ENCODE assay signal across 9 cellular contexts in the genomic region with DNA sequence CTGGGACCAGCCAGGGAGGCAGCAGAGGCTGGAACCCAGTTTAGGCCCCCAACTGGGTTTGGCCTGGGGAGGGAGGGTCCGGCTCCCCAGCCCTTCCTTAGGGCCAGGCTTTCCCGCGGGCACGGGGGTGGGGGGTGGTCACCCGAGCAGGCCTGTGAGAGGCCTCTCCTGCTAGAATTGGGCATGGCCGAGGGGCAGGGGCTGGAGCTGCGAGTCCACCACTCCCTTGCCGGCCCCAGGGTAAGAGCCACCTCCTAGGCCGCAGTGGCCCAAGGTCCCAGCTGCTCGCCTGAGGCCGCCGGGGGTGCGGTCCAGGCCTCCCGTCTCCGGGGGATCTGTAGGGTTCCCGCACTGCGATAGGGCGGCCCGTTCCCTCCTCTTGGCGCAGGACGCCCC. TPM values are rescaled to one million over a fixed set of nuclear protein-coding genes. Genes with fewer than 3 reads are reported as not detected.
A peak's percentile ranks its signal among the peaks of the same experiment; 100 is the strongest.
DNase-seq lines count a peak whose midpoint lies in the region; ATAC-seq and TF ChIP-seq lines count a peak whose summit lies in the region.
"Had no signal": no experiment of that assay in that cellular context is flagged by ENCODE, and none has a peak within 500 bp of the region (broad histone marks: within the 10 kb centered on the region; RNA-seq: fewer than 3 reads in every experiment).

No MANE protein-coding gene starts in this region.

- BruUV-seq in mammary epithelial cell (replicated peaks; lab: Mats Ljungman, UMichigan): no TSS peak

- DNase-seq in Jurkat, Clone E6-1 (ENCODE audit: low read depth, low spot score): no peak
- DNase-seq in mammary epithelial cell (no peak), lower leg skin (ENCODE audit: low spot score in 2 of 2) (no peak), NCI-H82 treated with DMSO at 0.1 percent for 48 hours (lab: John Stamatoyannopoulos, UW; ENCODE audit: unreplicated experiment) (no peak), occipital lobe (lab: John Stamatoyannopoulos, UW) (no peak)
- no peak for DNase-seq in naive thymus-derived CD4-positive, alpha-beta T cell
- DNase-seq: DMS79 had no signal

- CTCF ChIA-PET in mammary epithelial cell (lab: Charles Lee; ENCODE audit: low non-redundant PET): interaction anchor here (0.5 to 0.6 kb wide), 2 partner anchors 143 to 148 kb away, joined by 3 to 6 read pairs; no protein-coding TSS in a partner anchor
- CTCF ChIA-PET in naive thymus-derived CD4-positive, alpha-beta T cell (lab: Charles Lee): interaction anchor here (0.6 to 5.6 kb wide), 8 partner anchors 12 to 196 kb away, joined by 3 to 41 read pairs (median 4); partner anchors contain the start of gene PHRF1

- H3K4me3 ChIP-seq in BLaER1: peak overlapping the region; percentile 41; the same call in 1 of the 2 replicates
- H3K4me3 ChIP-seq in Jurkat, Clone E6-1 (ENCODE audit: low read length): peak overlapping the region; percentile 36
- H3K4me3 ChIP-seq in mammary epithelial cell (replicated peaks in 1 of 3; ENCODE audit: insufficient read depth in 1 of 3, low read depth in 2 of 3, low read length in 3 of 3): peak overlapping the region in 2 of 3 experiments; percentile 8 to 26
- H3K4me3 ChIP-seq in naive thymus-derived CD4-positive, alpha-beta T cell (ENCODE audit: low read length): peak overlapping the region; percentile 46
- H3K4me3 ChIP-seq in lower leg skin (ENCODE audit: low read depth, poor library complexity, severe bottlenecking): no peak overlapping the region

- no peaks in the 10 kb centered on the region for H3K9me3 Mint-ChIP-seq in naive thymus-derived CD4-positive, alpha-beta T cell

- TF ChIP-seq CTCF in mammary epithelial cell (conservative IDR thresholded peaks at IDR 0.05 in 1 of 2, IDR thresholded peaks at IDR 0.05 in 1 of 2; ENCODE audit: extremely low read depth in 1 of 2, insufficient read depth in 1 of 2, low read depth in 1 of 2, low read length in 2 of 2) (no peak), lower leg skin (IDR thresholded peaks at IDR 0.05) (no peak)

- POLR2A ChIA-PET in naive thymus-derived CD4-positive, alpha-beta T cell (lab: Charles Lee): interaction anchor here (1.0 to 9.5 kb wide), 7 partner anchors 15 to 243 kb away, joined by 3 to 68 read pairs (median 5); partner anchors contain the start of genes HRAS, LRRC56 and PHRF1

- peak overlapping the region; percentile 68 for H3K4me2 ChIP-seq in BLaER1
- peak overlapping the region; percentile 78 for H3K4me2 ChIP-seq in mammary epithelial cell (ENCODE audit: insufficient read depth, low read depth, low read length)

- no peak overlapping the region for H3K9ac ChIP-seq in BLaER1
- no peak overlapping the region for H3K9ac ChIP-seq in mammary epithelial cell (ENCODE audit: insufficient read depth, low read length)

- 0% methylated on average over 8 of the region's 21 CpGs for WGBS in mammary epithelial cell (ENCODE audit: low coverage, missing lambda C conversion rate)
- WGBS in lower leg skin, 2 donors: 22 to 36% methylated on average over 6 to 8 of the region's 21 CpGs

- H3K36me3 ChIP-seq in BLaER1 (no peaks in the 10 kb centered on the region; the same call in 1 of the 2 replicates), mammary epithelial cell (ENCODE audit: insufficient read depth, low read length) (no peaks in the 10 kb centered on the region)
- H3K36me3 ChIP-seq in naive thymus-derived CD4-positive, alpha-beta T cell (ENCODE audit: control insufficient read depth in 2 of 3, insufficient read depth in 3 of 3, low read length in 3 of 3): no peaks in the 10 kb centered on the region

- ATAC-seq in naive thymus-derived CD4-positive, alpha-beta T cell: no peak
- no peak for ATAC-seq in GM18868 (IDR thresholded peaks at IDR 0.05; ENCODE audit: unreplicated experiment)

- H3K4me1 ChIP-seq in BLaER1 (peaks cover 45% of the 10 kb centered on the region), mammary epithelial cell (ENCODE audit: insufficient read depth, low read length) (peaks cover 6% of the 10 kb centered on the region)
- peaks cover 7 to 13% of the 10 kb centered on the region in 2 donors for H3K4me1 ChIP-seq in naive thymus-derived CD4-positive, alpha-beta T cell (ENCODE audit: control insufficient read depth in 2 of 2, insufficient read depth in 2 of 2, low read length in 2 of 2)

- no peaks in the 10 kb centered on the region for H3K36me3 Mint-ChIP-seq in naive thymus-derived CD4-positive, alpha-beta T cell

- H3K79me2 ChIP-seq in mammary epithelial cell (ENCODE audit: insufficient read depth, low read length): no peaks in the 10 kb centered on the region

- no peak for TF ChIP-seq POLR2A in lower leg skin (IDR thresholded peaks at IDR 0.05)

- intact Hi-C loops in mammary epithelial cell (cut with micrococcal nuclease): loop anchor here (5.0 to 10.0 kb wide), 2 partner anchors 140 to 168 kb away; partner anchors contain the start of genes DEAF1 and TMEM80
- intact Hi-C loops in naive thymus-derived CD4-positive, alpha-beta T cell (cut with micrococcal nuclease): loop anchor here in 1 of 2 donors (2.0 kb wide), 2 partner anchors 62 to 168 kb away; no protein-coding TSS in a partner anchor
- intact Hi-C loops in lower leg skin (cut with DNase I; ENCODE audit: low total_unique reads): loop anchor here (2.0 kb wide), 1 partner anchor 170 kb away; no protein-coding TSS in a partner anchor

- H3K4me1 Mint-ChIP-seq in naive thymus-derived CD4-positive, alpha-beta T cell: peaks cover 0 to 5% (median 3%) of the 10 kb centered on the region in 7 donors

- H3K27ac ChIP-seq in BLaER1 (peak overlapping the region; percentile 2; the same call in 1 of the 2 replicates), mammary epithelial cell (ENCODE audit: insufficient read depth, low read depth, low read length) (no peak overlapping the region)
- H3K27ac ChIP-seq in naive thymus-derived CD4-positive, alpha-beta T cell (ENCODE audit: low read depth, low read length): peak overlapping the region; percentile 44

- dilution Hi-C loops in mammary epithelial cell (cut with HindIII; ENCODE audit: low sequenced_read_pairs): no loop called here

- peaks cover 19% of the 10 kb centered on the region for H4K20me1 ChIP-seq in BLaER1
- H4K20me1 ChIP-seq in mammary epithelial cell (ENCODE audit: insufficient read depth, low read length): no peaks in the 10 kb centered on the region

- in situ Hi-C loops in mammary epithelial cell (cut with MboI; ENCODE audit: low sequenced_read_pairs in 2 of 2): loop anchor here in 1 of 2 donors (25.0 kb wide), 1 partner anchor 208 kb away; no protein-coding TSS in a partner anchor

- H3K27me3 ChIP-seq in BLaER1 (peaks cover 43% of the 10 kb centered on the region), mammary epithelial cell (ENCODE audit: insufficient read depth, low read length) (peaks cover 8% of the 10 kb centered on the region)
- no peaks in the 10 kb centered on the region for H3K27me3 ChIP-seq in naive thymus-derived CD4-positive, alpha-beta T cell (ENCODE audit: control insufficient read depth in 2 of 2, insufficient read depth in 2 of 2, low read length in 2 of 2)

- H3K27me3 Mint-ChIP-seq in naive thymus-derived CD4-positive, alpha-beta T cell: peaks cover 0 to 18% (median 0%) of the 10 kb centered on the region in 5 donors

- H2AFZ ChIP-seq in mammary epithelial cell (ENCODE audit: low read depth, low read length): peak overlapping the region; percentile 28

- peak overlapping the region in 6 of 10 donors; percentile 36 to 69 (median 61) for H3K4me3 Mint-ChIP-seq in naive thymus-derived CD4-positive, alpha-beta T cell

- no peak overlapping the region for H3K27ac Mint-ChIP-seq in naive thymus-derived CD4-positive, alpha-beta T cell

- H3K9me3 ChIP-seq in BLaER1 (no peaks in the 10 kb centered on the region), mammary epithelial cell (replicated peaks; ENCODE audit: insufficient read depth, low read length) (no peaks in the 10 kb centered on the region)
- no peaks in the 10 kb centered on the region for H3K9me3 ChIP-seq in naive thymus-derived CD4-positive, alpha-beta T cell (ENCODE audit: control insufficient read depth in 2 of 3, low read length in 3 of 3)

RNA-seq across cellular contexts. Expression of gene LMNTD2, which starts 6.1 kb away (rescaled TPM):
- 1.2 TPM for polyA plus RNA-seq in Jurkat, Clone E6-1 (2012; ENCODE audit: insufficient read depth, insufficient read length)
- total RNA-seq in mammary epithelial cell (1 to 10 TPM; 2.3 to 7.6 TPM), lower leg skin (10 to 100 TPM in 2 of 4 donors, 1 to 10 TPM in 2; 7.6 to 20.4 (median 11.2) TPM), occipital lobe (0.16 TPM)
- 1.8 TPM for polyA plus RNA-seq in mammary epithelial cell
- not detected for polyA minus RNA-seq in mammary epithelial cell
- total RNA-seq in naive thymus-derived CD4-positive, alpha-beta T cell: 10 to 100 TPM in 2 of 5 experiments, 1 to 10 TPM in 3; 2.8 to 14.7 (median 9.6) TPM
- polyA plus RNA-seq in naive thymus-derived CD4-positive, alpha-beta T cell: 1 to 10 TPM; 2.3 to 3.6 TPM

RNA-seq across cellular contexts. Expression of gene RASSF7, which starts 6.3 kb away (rescaled TPM):
- polyA plus RNA-seq in Jurkat, Clone E6-1 (2012; ENCODE audit: insufficient read depth, insufficient read length): 21.4 TPM
- total RNA-seq in mammary epithelial cell (10 to 100 TPM; 33.3 to 36.1 TPM), lower leg skin (100 to 1,000 TPM in 3 of 4 donors, 10 to 100 TPM in 1; 99.7 to 174 (median 139) TPM), occipital lobe (2.5 TPM)
- 35.2 TPM for polyA plus RNA-seq in mammary epithelial cell
- 4.6 TPM for polyA minus RNA-seq in mammary epithelial cell
- 10 to 100 TPM; 20.0 to 45.4 (median 35.5) TPM for total RNA-seq in naive thymus-derived CD4-positive, alpha-beta T cell
- polyA plus RNA-seq in naive thymus-derived CD4-positive, alpha-beta T cell: 10 to 100 TPM; 26.7 to 43.6 TPM

RNA-seq across cellular contexts. Expression of gene LRRC56, which starts 17.1 kb away (rescaled TPM):
- polyA plus RNA-seq in Jurkat, Clone E6-1 (2012; ENCODE audit: insufficient read depth, insufficient read length): 1.1 TPM
- 1 to 10 TPM in 1 of 2 donors, under 1 TPM in 1; 0.50 to 1.2 TPM for total RNA-seq in mammary epithelial cell
- 0.35 TPM for polyA plus RNA-seq in mammary epithelial cell
- not detected for polyA minus RNA-seq in mammary epithelial cell
- 1 to 10 TPM; 2.3 to 5.1 (median 3.6) TPM for total RNA-seq in naive thymus-derived CD4-positive, alpha-beta T cell
- polyA plus RNA-seq in naive thymus-derived CD4-positive, alpha-beta T cell: 1 to 10 TPM in 1 of 2 donors, under 1 TPM in 1; 0.35 to 1.0 TPM
- 1 to 10 TPM; 1.5 to 2.7 (median 1.8) TPM for total RNA-seq in lower leg skin
- total RNA-seq in occipital lobe: 1.1 TPM

RNA-seq across cellular contexts. Expression of gene HRAS, which starts 19.1 kb away (rescaled TPM):
- polyA plus RNA-seq in Jurkat, Clone E6-1 (2012; ENCODE audit: insufficient read depth, insufficient read length): 66.8 TPM
- total RNA-seq in mammary epithelial cell (100 to 1,000 TPM in 1 of 2 donors, 10 to 100 TPM in 1; 36.5 to 194 TPM), lower leg skin (100 to 1,000 TPM in 3 of 4 donors, 10 to 100 TPM in 1; 98.5 to 196 (median 117) TPM), occipital lobe (27.0 TPM)
- 230 TPM for polyA plus RNA-seq in mammary epithelial cell
- 165 TPM for polyA minus RNA-seq in mammary epithelial cell
- total RNA-seq in naive thymus-derived CD4-positive, alpha-beta T cell: 10 to 100 TPM; 22.3 to 52.0 (median 31.9) TPM
- 10 to 100 TPM; 12.6 to 19.5 TPM for polyA plus RNA-seq in naive thymus-derived CD4-positive, alpha-beta T cell

RNA-seq across cellular contexts. Expression of gene PHRF1, which starts 21.8 kb away (rescaled TPM):
- polyA plus RNA-seq in Jurkat, Clone E6-1 (2012; ENCODE audit: insufficient read depth, insufficient read length): 29.4 TPM
- total RNA-seq in mammary epithelial cell: 10 to 100 TPM; 20.8 to 41.4 TPM
- polyA plus RNA-seq in mammary epithelial cell: 15.6 TPM
- polyA minus RNA-seq in mammary epithelial cell: 18.6 TPM
- 10 to 100 TPM; 47.3 to 55.2 (median 49.4) TPM for total RNA-seq in naive thymus-derived CD4-positive, alpha-beta T cell
- polyA plus RNA-seq in naive thymus-derived CD4-positive, alpha-beta T cell: 10 to 100 TPM in 1 of 2 donors, 1 to 10 TPM in 1; 6.2 to 22.1 TPM
- total RNA-seq in lower leg skin: 10 to 100 TPM; 30.0 to 55.2 (median 31.5) TPM
- total RNA-seq in occipital lobe: 27.3 TPM
